18 cellular contexts compared by ENCODE assay signal in genomic region chr6:90896165-90896549, GRCh38.
DNase-seq lines count a peak whose midpoint lies in the region; ATAC-seq and TF ChIP-seq lines count a peak whose summit lies in the region.
"Had no signal": no experiment of that assay in that cellular context is flagged by ENCODE, and none has a peak within 500 bp of the region (broad histone marks: within the 10 kb centered on the region; RNA-seq: fewer than 3 reads in every experiment).

No MANE protein-coding gene starts in this region.

- H3K4me2 ChIP-seq in SK-N-SH (no peak overlapping the region), mesenchymal stem cell (ENCODE audit: low read length, poor library complexity, severe bottlenecking) (no peak overlapping the region)
- H3K4me2 ChIP-seq: BLaER1 had no signal

- H3K27ac ChIP-seq in SK-N-SH (ENCODE audit: low read depth in 2 of 2, low read length in 1 of 2) = no peak overlapping the region
- no peak overlapping the region for H3K27ac ChIP-seq in mesenchymal stem cell (ENCODE audit: low read length, poor library complexity, severe bottlenecking)
- H3K27ac ChIP-seq: 22Rv1, BLaER1 had no signal

- no peaks in the 10 kb centered on the region for H3K79me1 ChIP-seq in mesenchymal stem cell (replicated peaks; ENCODE audit: low read length, poor library complexity, severe bottlenecking)

- CTCF ChIA-PET in SK-N-SH (lab: Yijun Ruan, JAX) = no interaction called here

- H2BK120ac ChIP-seq in mesenchymal stem cell (ENCODE audit: low read depth, low read length) = no peak overlapping the region

- TF ChIP-seq CTCF in SK-N-SH (IDR thresholded peaks at IDR 0.05) = no peak

- H3K4me1 ChIP-seq in SK-N-SH (ENCODE audit: control insufficient read depth in 1 of 2, insufficient read depth in 2 of 2, low read depth in 1 of 2, low read length in 1 of 2) = peaks cover 0 to 10% of the 10 kb centered on the region in 2 experiments; a peak in 2 of 4 replicates
- peaks cover 2% of the 10 kb centered on the region for H3K4me1 ChIP-seq in mesenchymal stem cell (ENCODE audit: control insufficient read depth, insufficient read depth, low read depth, low read length)
- H3K4me1 ChIP-seq: BLaER1 had no signal

- no peak overlapping the region for H3K4ac ChIP-seq in mesenchymal stem cell (ENCODE audit: low read depth in 1 of 2, low read length in 2 of 2)

- TF ChIP-seq RAD21 in SK-N-SH (IDR thresholded peaks at IDR 0.05; ENCODE audit: low read length) = 0 out of 2 replicates have a peak, but pooled peaks have one; percentile 5

- no peaks in the 10 kb centered on the region; the same call in 1 of the 2 replicates for H3K27me3 ChIP-seq in SK-N-SH (ENCODE audit: insufficient read depth)
- peaks cover 0 to 3% of the 10 kb centered on the region in 2 experiments for H3K27me3 ChIP-seq in mesenchymal stem cell (ENCODE audit: control insufficient read depth in 1 of 2, insufficient read depth in 1 of 2, low read length in 2 of 2)
- H3K27me3 ChIP-seq: BLaER1 had no signal

- H3K9me3 ChIP-seq in SK-N-SH = no peaks in the 10 kb centered on the region
- no peaks in the 10 kb centered on the region for H3K9me3 ChIP-seq in mesenchymal stem cell (ENCODE audit: control insufficient read depth, low read length)
- H3K9me3 ChIP-seq: BLaER1 had no signal

- 17% methylated on average over 3 of the region's 3 CpGs for WGBS in SK-N-SH (ENCODE audit: low lambda C conversion rate)
- WGBS in mesenchymal stem cell = 61% methylated on average over 2 of the region's 3 CpGs

- POLR2A ChIA-PET in SK-N-SH (lab: Yijun Ruan, JAX) = no interaction called here

- H3K9me2 ChIP-seq in SK-N-SH = no peaks in the 10 kb centered on the region

- H4K8ac ChIP-seq in mesenchymal stem cell (ENCODE audit: low read length) = no peak overlapping the region

- no peak overlapping the region for H2AK5ac ChIP-seq in mesenchymal stem cell (ENCODE audit: low read length, severe bottlenecking)

- no peak overlapping the region for H3K9ac ChIP-seq in SK-N-SH
- no peak overlapping the region for H3K9ac ChIP-seq in mesenchymal stem cell (ENCODE audit: low read length)
- H3K9ac ChIP-seq: BLaER1 had no signal

- no peak overlapping the region for H2BK15ac ChIP-seq in mesenchymal stem cell (ENCODE audit: low read depth, poor library complexity, severe bottlenecking)

- H4K20me1 ChIP-seq in SK-N-SH (ENCODE audit: insufficient read depth) = no peaks in the 10 kb centered on the region
- H4K20me1 ChIP-seq: BLaER1 had no signal

- H2AFZ ChIP-seq in SK-N-SH (ENCODE audit: low read depth) = no peak overlapping the region
- H2AFZ ChIP-seq in mesenchymal stem cell (ENCODE audit: low read depth, low read length) = no peak overlapping the region

- no peak for ATAC-seq in HG03457 (IDR thresholded peaks at IDR 0.05; ENCODE audit: unreplicated experiment)
- ATAC-seq: CD8-positive, alpha-beta T cell had no signal

- H3K18ac ChIP-seq in mesenchymal stem cell (ENCODE audit: low read depth in 1 of 2, low read length in 2 of 2) = no peak overlapping the region

- no peak overlapping the region for H4K91ac ChIP-seq in mesenchymal stem cell (ENCODE audit: low read length)

- H3K23ac ChIP-seq in mesenchymal stem cell (ENCODE audit: low read length in 2 of 2) = no peak overlapping the region

- H3K14ac ChIP-seq in mesenchymal stem cell (ENCODE audit: low read length in 2 of 2) = no peak overlapping the region

- TF ChIP-seq EP300 in SK-N-SH (IDR thresholded peaks at IDR 0.05; ENCODE audit: borderline replicate concordance in 1 of 2, low read depth in 1 of 2, low read length in 1 of 2) = peak in 1 of 2 experiments; percentile 66; a peak in 1 of 4 replicates

- DNase-seq in NCI-H1694 treated with DMSO at 0.1 percent for 48 hours (lab: John Stamatoyannopoulos, UW) (peak; percentile 56), NCI-H1694 (lab: John Stamatoyannopoulos, UW) (no peak), SK-N-SH (peak; percentile 53), mesenchymal stem cell (peak; percentile 15), DMS79 (lab: John Stamatoyannopoulos, UW) (no peak), NCI-H1417 treated with DMSO at 0.1 percent for 48 hours (lab: John Stamatoyannopoulos, UW) (no peak)
- DNase-seq in activated T-cell treated with anti-CD3 and anti-CD28 coated beads, Interleukin-2, amount 50 U/mL, for 48 hours = no peak
- DNase-seq: CD8-positive, alpha-beta T cell; GOT3; KG1; NCI-H1436 treated with DMSO at 0.1 percent for 48 hours; NCI-H2081 treated with DMSO at 0.1 percent for 48 hours; NCI-H526 treated with DMSO at 0.1 percent for 48 hours; NK-92 treated with Interleukin-12 subunit alpha and Interleukin-12 subunit beta, amount 100 ng/mL, for 24 hours; SHP77 treated with DMSO at 0.1 percent for 48 hours had no signal

- H3K36me3 ChIP-seq in SK-N-SH (replicated peaks in 1 of 2; ENCODE audit: control insufficient read depth in 1 of 2, insufficient read depth in 2 of 2, low read length in 1 of 2) = no peaks in the 10 kb centered on the region
- H3K36me3 ChIP-seq in mesenchymal stem cell (ENCODE audit: control insufficient read depth in 1 of 2, insufficient read depth in 2 of 2, low read depth in 1 of 2, low read length in 2 of 2) = no peaks in the 10 kb centered on the region
- H3K36me3 ChIP-seq: BLaER1 had no signal

- no peak overlapping the region for H2BK5ac ChIP-seq in mesenchymal stem cell (ENCODE audit: low read depth, low read length, poor library complexity, severe bottlenecking)

- H3K79me2 ChIP-seq in SK-N-SH (ENCODE audit: insufficient read depth) = no peaks in the 10 kb centered on the region

- no peaks in the 10 kb centered on the region for H3F3A ChIP-seq in SK-N-SH (replicated peaks; ENCODE audit: insufficient read depth)

- H3K4me3 ChIP-seq in SK-N-SH (ENCODE audit: low read depth in 2 of 2, low read length in 1 of 2) = no peak overlapping the region
- no peak overlapping the region for H3K4me3 ChIP-seq in mesenchymal stem cell (ENCODE audit: insufficient read depth in 1 of 2, low read depth in 1 of 2, low read length in 2 of 2)
- H3K4me3 ChIP-seq: BLaER1 had no signal

- H2BK12ac ChIP-seq in mesenchymal stem cell (ENCODE audit: low read length in 2 of 2) = no peak overlapping the region

TF ChIP-seq in SK-N-SH, 30 proteins besides CTCF, POLR2A, EP300 and RAD21:
- peak; percentile 26 for TF ChIP-seq CHD2 (IDR thresholded peaks at IDR 0.05; ENCODE audit: low read length, partially characterized antibody)
- TF ChIP-seq FOXJ3 (CRISPR knock-in tag; IDR thresholded peaks at IDR 0.05) = peak; percentile 59; the same call in 1 of the 2 replicates
- peak; percentile 93 for TF ChIP-seq GATA2 (CRISPR knock-in tag; IDR thresholded peaks at IDR 0.05)
- TF ChIP-seq RCOR1 (IDR thresholded peaks at IDR 0.05; ENCODE audit: low read length) = peak; percentile 93
- TF ChIP-seq POLR2AphosphoS5 (IDR thresholded peaks at IDR 0.05; ENCODE audit: low read depth, low read length) = no peak
- TF ChIP-seq PBX3 (IDR thresholded peaks at IDR 0.05) = no peak
- no peak for TF ChIP-seq RFX5 (IDR thresholded peaks at IDR 0.05; ENCODE audit: low read length)

Comparison
In these comparisons a context has a peak if more than half of its experiments do, and no peak if none do; other contexts are left out.
1. DNase-seq: peak in NCI-H1694 treated with DMSO at 0.1 percent for 48 hours (single experiment), SK-N-SH (single experiment) and mesenchymal stem cell (single experiment); none in NCI-H1694 (single experiment), activated T-cell treated with anti-CD3 and anti-CD28 coated beads, Interleukin-2, amount 50 U/mL, for 48 hours (0 of 2), DMS79 (single experiment) and NCI-H1417 treated with DMSO at 0.1 percent for 48 hours (single experiment).